ENCODE assay signal across 8 cellular contexts in the genomic region with DNA sequence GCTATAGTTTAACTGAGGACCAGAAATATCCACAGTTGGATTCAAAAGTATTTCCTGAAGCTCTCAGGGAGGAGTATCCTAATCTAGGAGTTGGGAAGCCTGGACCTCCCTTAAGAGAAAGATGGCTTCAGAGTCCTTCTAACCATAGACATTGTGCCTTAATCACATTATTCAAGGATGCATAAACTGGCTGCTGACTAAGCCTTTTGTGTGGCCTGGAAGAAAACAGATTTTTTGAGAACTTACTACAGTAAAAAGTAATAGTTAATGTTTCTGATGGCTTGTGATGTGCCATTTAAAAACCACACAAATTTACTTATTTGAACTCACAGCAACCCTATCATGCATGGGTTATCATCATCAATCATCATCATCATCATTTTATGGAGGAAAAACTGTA.
"Had no signal": no experiment of that assay in that cellular context is flagged by ENCODE, and none has a peak within 500 bp of the region (broad histone marks: within the 10 kb centered on the region; RNA-seq: fewer than 3 reads in every experiment).

No MANE protein-coding gene starts in this region.

- ATAC-seq: GM12878 had no signal

- DNase-seq: GDM1, GF-D8 had no signal

- FAIRE-seq: G401.6, GM12878, GM12891, GM12892, GM18507, GM19239 had no signal

- H3K4me3 ChIP-seq: GM12878 had no signal
